In the genomic region with DNA sequence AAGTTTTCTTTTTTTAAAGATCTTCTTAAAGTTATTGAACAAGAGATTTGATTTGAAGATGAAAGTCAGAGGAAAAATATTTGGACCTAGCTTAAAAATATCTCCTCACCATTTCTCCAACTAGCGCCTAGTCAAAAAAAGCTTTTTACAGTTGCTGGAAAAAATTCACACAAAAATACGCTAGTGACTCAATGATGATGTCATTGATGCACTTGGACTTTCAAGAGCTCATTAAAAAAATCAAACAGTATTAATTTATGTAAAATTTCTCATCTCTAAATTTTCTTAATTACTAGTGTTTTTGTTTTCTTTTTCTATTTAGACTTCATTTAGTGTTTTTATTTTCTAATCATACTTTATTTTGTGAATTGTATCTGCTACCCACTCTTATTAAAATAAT, we compare ENCODE assay signal across 14 cellular contexts. TPM values are rescaled to one million over a fixed set of nuclear protein-coding genes. Genes with fewer than 3 reads are reported as not detected.
DNase-seq lines count a peak whose midpoint lies in the region; TF ChIP-seq lines count a peak whose summit lies in the region.
"Had no signal": no experiment of that assay in that cellular context is flagged by ENCODE, and none has a peak within 500 bp of the region (broad histone marks: within the 10 kb centered on the region; RNA-seq: fewer than 3 reads in every experiment).

No MANE protein-coding gene starts in this region.

- peaks cover 0 to 4% (median 1%) of the 10 kb centered on the region in 7 donors for H3K9me3 Mint-ChIP-seq in CD14-positive monocyte
- H3K9me3 Mint-ChIP-seq: CD4-positive, alpha-beta T cell had no signal

- H3K4me2 ChIP-seq in BLaER1 (peak overlapping the region; percentile 72), Loucy (ENCODE audit: low read depth, low read length, poor library complexity, severe bottlenecking) (peak overlapping the region; percentile 33)

- H3K4me3 Mint-ChIP-seq in CD14-positive monocyte: no peak overlapping the region
- H3K4me3 Mint-ChIP-seq: CD4-positive, alpha-beta T cell had no signal

- H4K20me1 ChIP-seq in BLaER1 (no peaks in the 10 kb centered on the region), Loucy (ENCODE audit: insufficient read depth, low read length, poor library complexity, severe bottlenecking) (no peaks in the 10 kb centered on the region)

- H3K36me3 ChIP-seq in BLaER1 (no peaks in the 10 kb centered on the region), Loucy (ENCODE audit: insufficient read depth, low read length) (no peaks in the 10 kb centered on the region), tibial artery (no peaks in the 10 kb centered on the region)
- H3K36me3 ChIP-seq: HAP-1 had no signal

- intact Hi-C loops in tibial artery (cut with DNase I; ENCODE audit: low total_unique reads) (no loop called here), CD14-positive monocyte (cut with micrococcal nuclease) (no loop called here)

- H3K9me3 ChIP-seq in BLaER1: peaks cover 7% of the 10 kb centered on the region; the same call in 1 of the 2 replicates
- H3K9me3 ChIP-seq in Loucy (ENCODE audit: insufficient read depth, low read depth, low read length): no peaks in the 10 kb centered on the region
- H3K9me3 ChIP-seq in tibial artery: no peaks in the 10 kb centered on the region
- H3K9me3 ChIP-seq: Caco-2, HAP-1 had no signal

- peaks cover 59% of the 10 kb centered on the region for H3K4me1 ChIP-seq in BLaER1
- H3K4me1 ChIP-seq in Loucy (ENCODE audit: insufficient read depth, low read length, poor library complexity, severe bottlenecking): peaks cover 18% of the 10 kb centered on the region
- H3K4me1 ChIP-seq in tibial artery: peaks cover 0 to 13% (median 4%) of the 10 kb centered on the region in 4 donors
- H3K4me1 ChIP-seq: Caco-2, HAP-1 had no signal

- peaks cover 18 to 34% (median 24%) of the 10 kb centered on the region in 3 donors for H3K27me3 Mint-ChIP-seq in CD14-positive monocyte (ENCODE audit: low read depth in 3 of 3)

- H3K4me3 ChIP-seq in BLaER1: no peak overlapping the region
- H3K4me3 ChIP-seq in Loucy (ENCODE audit: low read length, poor library complexity, severe bottlenecking): no peak overlapping the region
- no peak overlapping the region for H3K4me3 ChIP-seq in fibroblast of mammary gland (ENCODE audit: control insufficient read depth, low read depth, low read length)
- H3K4me3 ChIP-seq in tibial artery: no peak overlapping the region
- H3K4me3 ChIP-seq in foreskin fibroblast (ENCODE audit: low read depth in 1 of 2, low read length in 2 of 2): no peak overlapping the region
- H3K4me3 ChIP-seq: GM23248, HAP-1 had no signal

- H3K36me3 Mint-ChIP-seq in CD14-positive monocyte: no peaks in the 10 kb centered on the region

- H3K9me2 ChIP-seq in Loucy (replicated peaks; ENCODE audit: low read depth, low read length): no peaks in the 10 kb centered on the region

- DNase-seq in fibroblast of mammary gland (ENCODE audit: low read depth) (peak; percentile 11), tibial artery (no peak), CD14-positive monocyte (ENCODE audit: low spot score) (no peak), foreskin fibroblast (no peak), kidney glomerular epithelial cell (lab: John Stamatoyannopoulos, UW) (no peak)
- DNase-seq: 8988T; C1 segment of cervical spinal cord; Caco-2; CD4-positive, alpha-beta T cell; GM23248 had no signal

- H2AFZ ChIP-seq in Loucy (ENCODE audit: low read length): peak overlapping the region; percentile 77; the same call in 1 of the 2 replicates
- H2AFZ ChIP-seq: GM23248 had no signal

- peak overlapping the region; percentile 86 for H3K27ac ChIP-seq in BLaER1
- peak overlapping the region; percentile 5 to 15 for H3K27ac ChIP-seq in tibial artery
- H3K27ac ChIP-seq: GM23248 had no signal

- H3K9ac ChIP-seq in BLaER1: no peak overlapping the region
- H3K9ac ChIP-seq in Loucy (ENCODE audit: low read depth, low read length, poor library complexity, severe bottlenecking): no peak overlapping the region
- H3K9ac ChIP-seq: GM23248 had no signal

- no peaks in the 10 kb centered on the region for H3K79me2 ChIP-seq in Loucy (ENCODE audit: insufficient read depth, low read length)

- no peak for TF ChIP-seq CTCF in Loucy (conservative IDR thresholded peaks at IDR 0.05; ENCODE audit: low read length)
- no peak for TF ChIP-seq CTCF in fibroblast of mammary gland (conservative IDR thresholded peaks at IDR 0.05; ENCODE audit: control insufficient read depth, insufficient read depth, low read depth, low read length)
- TF ChIP-seq CTCF in tibial artery (IDR thresholded peaks at IDR 0.05): no peak
- TF ChIP-seq CTCF in CD14-positive monocyte (IDR thresholded peaks at IDR 0.05): no peak
- no peak for TF ChIP-seq CTCF in foreskin fibroblast (IDR thresholded peaks at IDR 0.05; ENCODE audit: low read depth, low read length)

- peaks cover 4% of the 10 kb centered on the region for H3K4me1 Mint-ChIP-seq in CD14-positive monocyte

- no peak overlapping the region for H3K27ac Mint-ChIP-seq in CD14-positive monocyte
- H3K27ac Mint-ChIP-seq: CD4-positive, alpha-beta T cell had no signal

- H3K27me3 ChIP-seq in BLaER1: no peaks in the 10 kb centered on the region
- H3K27me3 ChIP-seq in Loucy (ENCODE audit: insufficient read depth, low read length, poor library complexity, severe bottlenecking): no peaks in the 10 kb centered on the region
- no peaks in the 10 kb centered on the region for H3K27me3 ChIP-seq in tibial artery

- no peaks in the 10 kb centered on the region for H3F3A ChIP-seq in Loucy (ENCODE audit: low read depth)

RNA-seq across cellular contexts. Expression of a gene that starts 41.8 kb away (rescaled TPM):
- polyA plus RNA-seq in CD14-positive monocyte: not detected
- polyA plus RNA-seq: AG04450, GM23248 had no signal
